ENCODE assay signal across 8 cellular contexts in the genomic region with DNA sequence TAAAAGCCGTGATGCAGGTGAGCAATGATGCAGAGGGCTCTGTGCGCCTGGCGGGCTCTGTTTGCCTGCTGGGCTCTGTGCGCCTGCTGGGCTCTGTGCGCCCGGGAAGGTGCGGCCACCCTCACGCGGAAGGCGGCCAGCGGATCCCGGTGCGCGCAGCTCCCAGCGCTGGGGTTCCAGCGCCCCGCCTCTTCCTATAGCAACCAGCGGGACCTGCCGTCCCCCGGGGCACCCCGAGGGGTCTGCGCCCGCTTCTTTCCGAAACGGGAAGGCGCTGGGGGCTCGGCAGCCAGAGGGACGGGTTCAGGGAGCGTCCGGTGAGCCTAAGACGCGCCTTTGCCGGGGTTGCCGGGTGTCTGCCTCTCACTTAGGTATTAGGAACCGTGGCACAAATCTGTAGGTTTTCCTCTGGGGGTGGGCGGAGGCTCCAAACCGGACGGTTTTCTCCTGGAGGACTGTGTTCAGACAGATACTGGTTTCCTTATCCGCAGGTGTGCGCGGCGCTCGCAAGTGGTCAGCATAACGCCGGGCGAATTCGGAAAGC. TPM values are rescaled to one million over a fixed set of nuclear protein-coding genes. Genes with fewer than 3 reads are reported as not detected.
A peak's percentile ranks its signal among the peaks of the same experiment; 100 is the strongest.
DNase-seq lines count a peak whose midpoint lies in the region; ATAC-seq and TF ChIP-seq lines count a peak whose summit lies in the region.

No MANE protein-coding gene starts in this region.

- H3K36me3 Mint-ChIP-seq in type B pancreatic cell: peaks cover 12% of the 10 kb centered on the region

- ATAC-seq in HG03159 (IDR thresholded peaks at IDR 0.05; ENCODE audit: unreplicated experiment) (no peak), GM19328 (IDR thresholded peaks at IDR 0.05; ENCODE audit: unreplicated experiment) (no peak)

- H3K4me1 Mint-ChIP-seq in type B pancreatic cell (ENCODE audit: unreplicated experiment): peaks cover 4% of the 10 kb centered on the region

- no peaks in the 10 kb centered on the region for H3K9me3 ChIP-seq in breast epithelium

- H3K27me3 Mint-ChIP-seq in type B pancreatic cell: peaks cover 32% of the 10 kb centered on the region

- no peaks in the 10 kb centered on the region for H3K4me1 ChIP-seq in breast epithelium

- peak overlapping the region; percentile 28 to 74 (median 49) for H3K4me3 ChIP-seq in breast epithelium

- peak overlapping the region; percentile 86 for H3K4me3 Mint-ChIP-seq in type B pancreatic cell

- no peak overlapping the region for H3K27ac ChIP-seq in breast epithelium

- intact Hi-C loops in breast epithelium (cut with DNase I; ENCODE audit: low total_unique reads): no loop called here

- H3K27me3 ChIP-seq in breast epithelium: no peaks in the 10 kb centered on the region

- no peak overlapping the region for H3K27ac Mint-ChIP-seq in type B pancreatic cell

- TF ChIP-seq POLR2A in breast epithelium (IDR thresholded peaks at IDR 0.05): no peak

- peak; percentile 0 for DNase-seq in DMS153 (lab: John Stamatoyannopoulos, UW)
- no peak for DNase-seq in DMS153 treated with DMSO at 0.1 percent for 48 hours (lab: John Stamatoyannopoulos, UW; ENCODE audit: unreplicated experiment)
- peak; percentile 45 for DNase-seq in NCI-H2227 treated with DMSO at 0.1 percent for 48 hours (lab: John Stamatoyannopoulos, UW)
- DNase-seq in breast epithelium (ENCODE audit: low spot score in 2 of 2): no peak
- peak; percentile 43 for DNase-seq in left kidney (ENCODE audit: low read depth, low spot score)
- no peak for DNase-seq in type B pancreatic cell (ENCODE audit: extremely low spot score, unreplicated experiment)

- H3K9me3 Mint-ChIP-seq in type B pancreatic cell: no peaks in the 10 kb centered on the region

- TF ChIP-seq CTCF in breast epithelium (IDR thresholded peaks at IDR 0.05) (no peak), type B pancreatic cell (conservative IDR thresholded peaks at IDR 0.05) (no peak)

- H3K36me3 ChIP-seq in breast epithelium: peaks cover 7% of the 10 kb centered on the region

RNA-seq across cellular contexts. Expression of a gene that starts 31.8 kb away (rescaled TPM):
- 100 to 1,000 TPM in 2 of 3 donors, 10 to 100 TPM in 1; 92.1 to 145 (median 130) TPM for total RNA-seq in breast epithelium
- 63.4 and 74.8 TPM in 2 replicates for total RNA-seq in type B pancreatic cell (ENCODE audit: low replicate concordance)

Comparison
In these comparisons a context has a peak if more than half of its experiments do, and no peak if none do; other contexts are left out.
1. DNase-seq: peak in DMS153 (single experiment), NCI-H2227 treated with DMSO at 0.1 percent for 48 hours (single experiment) and left kidney (single experiment); none in DMS153 treated with DMSO at 0.1 percent for 48 hours (single experiment), breast epithelium (0 of 2) and type B pancreatic cell (single experiment).